9 cellular contexts compared by ENCODE assay signal in the genomic region with DNA sequence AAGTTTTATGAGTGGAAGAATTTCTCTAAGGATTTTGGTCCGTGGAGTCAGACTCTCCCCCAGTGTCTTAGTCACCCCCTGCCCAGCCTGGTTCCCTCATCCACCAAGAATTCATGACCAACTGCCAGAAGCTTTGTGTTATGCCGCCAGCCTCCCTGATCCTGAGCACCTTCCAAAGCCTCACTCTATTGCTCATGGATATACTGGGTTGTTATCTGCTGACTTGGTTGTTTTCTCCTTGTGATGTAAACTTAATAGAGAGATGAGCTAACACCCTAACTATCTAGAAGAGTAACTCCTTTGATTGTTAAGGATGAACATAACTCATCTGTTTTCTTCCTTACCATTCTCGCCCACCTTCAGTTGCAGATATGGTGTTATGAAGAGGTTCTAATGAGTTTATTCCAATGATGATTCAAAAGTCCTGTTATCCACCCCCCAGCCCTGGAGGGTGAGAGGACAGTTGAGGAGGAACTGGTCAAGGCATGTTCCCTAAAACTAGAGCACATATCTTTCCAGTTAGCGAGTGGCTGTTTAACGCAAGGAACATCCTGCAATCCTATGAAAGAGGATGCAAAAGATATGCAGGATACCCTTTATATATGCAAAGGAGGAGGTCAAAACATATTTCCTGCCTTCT. TPM values are rescaled to one million over a fixed set of nuclear protein-coding genes. Genes with fewer than 3 reads are reported as not detected.
DNase-seq lines count a peak whose midpoint lies in the region; ATAC-seq and TF ChIP-seq lines count a peak whose summit lies in the region.
"Had no signal": no experiment of that assay in that cellular context is flagged by ENCODE, and none has a peak within 500 bp of the region (broad histone marks: within the 10 kb centered on the region; RNA-seq: fewer than 3 reads in every experiment).

No MANE protein-coding gene starts in this region.

- no peaks in the 10 kb centered on the region for H3K9me3 ChIP-seq in DND-41 (ENCODE audit: insufficient read depth, low read length, severe bottlenecking)

- H3K9me3 Mint-ChIP-seq in dendritic cell treated with granulocyte-macrophage colony-stimulating factor and Interleukin-4, amounts not matched to agents 40 ng/mL and 50 ng/mL, for 4 days = no peaks in the 10 kb centered on the region

- H3K4me1 Mint-ChIP-seq in dendritic cell treated with granulocyte-macrophage colony-stimulating factor and Interleukin-4, amounts not matched to agents 40 ng/mL and 50 ng/mL, for 4 days (ENCODE audit: low read depth) = peaks cover 36% of the 10 kb centered on the region

- peaks cover 7% of the 10 kb centered on the region for H3K27me3 Mint-ChIP-seq in dendritic cell treated with granulocyte-macrophage colony-stimulating factor and Interleukin-4, amounts not matched to agents 40 ng/mL and 50 ng/mL, for 4 days

- DNase-seq in DND-41 (no peak), M059J (ENCODE audit: low read depth) (peak; percentile 86), omental fat pad (ENCODE audit: low spot score) (no peak), NOMO-1 treated with DMSO at 0.1 percent for 48 hours (lab: John Stamatoyannopoulos, UW; ENCODE audit: unreplicated experiment) (no peak), dorsolateral prefrontal cortex (no peak), NCI-H128 (lab: John Stamatoyannopoulos, UW; ENCODE audit: unreplicated experiment) (no peak)
- DNase-seq: retina had no signal

- ATAC-seq in DND-41 (ENCODE audit: insufficient read depth, low read depth) (no peak), omental fat pad (ENCODE audit: low FRiP score) (peak; percentile 82), GM18873 (IDR thresholded peaks at IDR 0.05; ENCODE audit: low FRiP score, unreplicated experiment) (no peak)

- TF ChIP-seq CTCF in DND-41 (IDR thresholded peaks at IDR 0.05; ENCODE audit: borderline replicate concordance, extremely low read depth, low read length, poor library complexity, severe bottlenecking) (no peak), omental fat pad (IDR thresholded peaks at IDR 0.05) (no peak), dorsolateral prefrontal cortex (IDR thresholded peaks at IDR 0.05 in 54 of 56, conservative IDR thresholded peaks at IDR 0.05 in 2 of 56; ENCODE audit: low read depth in 1 of 56, partially characterized antibody in 56 of 56) (no peak)

- H3K27me3 ChIP-seq in DND-41 (ENCODE audit: insufficient read depth, low read length, poor library complexity) = no peaks in the 10 kb centered on the region
- no peaks in the 10 kb centered on the region for H3K27me3 ChIP-seq in dorsolateral prefrontal cortex

- peaks cover 37% of the 10 kb centered on the region for H3K4me1 ChIP-seq in DND-41 (ENCODE audit: insufficient read depth, low read length)

- H3K27ac Mint-ChIP-seq in dendritic cell treated with granulocyte-macrophage colony-stimulating factor and Interleukin-4, amounts not matched to agents 40 ng/mL and 50 ng/mL, for 4 days = peak overlapping the region; percentile 99

- peaks cover 6% of the 10 kb centered on the region for H3K36me3 ChIP-seq in DND-41 (ENCODE audit: insufficient read depth, low read length)

- intact Hi-C loops in dendritic cell treated with granulocyte-macrophage colony-stimulating factor and Interleukin-4, amounts not matched to agents 40 ng/mL and 50 ng/mL, for 4 days (cut with micrococcal nuclease) = no loop called here
- intact Hi-C loops in dorsolateral prefrontal cortex (cut with DNase I) = no loop called here

- peaks cover 32% of the 10 kb centered on the region for H3K79me2 ChIP-seq in DND-41 (ENCODE audit: insufficient read depth, low read length)

- H2AFZ ChIP-seq in DND-41 (ENCODE audit: low read depth, low read length) = peak overlapping the region; percentile 94

- H3K27ac ChIP-seq in DND-41 (ENCODE audit: low read length) (no peak overlapping the region), dorsolateral prefrontal cortex (peak overlapping the region in 4 of 59 donors; percentile 90 to 97 (median 92))

- H3K4me2 ChIP-seq in DND-41 (ENCODE audit: insufficient read depth, low read length) = peak overlapping the region; percentile 93

- peaks cover 28% of the 10 kb centered on the region for H3K36me3 Mint-ChIP-seq in dendritic cell treated with granulocyte-macrophage colony-stimulating factor and Interleukin-4, amounts not matched to agents 40 ng/mL and 50 ng/mL, for 4 days (ENCODE audit: low read depth)

- H3K9ac ChIP-seq in DND-41 (ENCODE audit: low read depth, low read length) = peak overlapping the region; percentile 66; the same call in 1 of the 2 replicates

- H4K20me1 ChIP-seq in DND-41 (ENCODE audit: insufficient read depth, low read length) = peaks cover 14% of the 10 kb centered on the region

- peak overlapping the region in 1 of 2 experiments; percentile 67; a peak in 2 of 4 replicates for H3K4me3 ChIP-seq in DND-41 (ENCODE audit: low read depth in 1 of 2, low read length in 2 of 2)
- peak overlapping the region in 7 of 59 donors; percentile 87 to 100 (median 98) for H3K4me3 ChIP-seq in dorsolateral prefrontal cortex

- peak overlapping the region; percentile 14 for H3K4me3 Mint-ChIP-seq in dendritic cell treated with granulocyte-macrophage colony-stimulating factor and Interleukin-4, amounts not matched to agents 40 ng/mL and 50 ng/mL, for 4 days

RNA-seq across cellular contexts. Expression of gene PSMD3, which starts 1.5 kb away (rescaled TPM):
- 138 and 170 TPM in 2 replicates for total RNA-seq in M059J (2014; rRNA removed; shearing (Covaris generic))
- 10 to 100 TPM; 75.3 to 98.0 (median 79.4) TPM for total RNA-seq in omental fat pad
- 100 to 1,000 TPM in 50 of 120 experiments, 10 to 100 TPM in 70; 70.5 to 136 (median 98.5) TPM for total RNA-seq in dorsolateral prefrontal cortex

RNA-seq across cellular contexts. Expression of gene GSDMA, which starts 16.3 kb away (rescaled TPM):
- not detected in 2 replicates for total RNA-seq in M059J (2014; rRNA removed; shearing (Covaris generic))
- total RNA-seq in omental fat pad (1 to 10 TPM in 1 of 4 donors, under 1 TPM in 2, not detected in 1; 0.65 to 1.1 (median 0.72) TPM), dorsolateral prefrontal cortex (1 to 10 TPM in 1 of 120 experiments, under 1 TPM in 5, not detected in 114; 0.22 to 1.3 (median 0.35) TPM)

RNA-seq across cellular contexts. Expression of gene CSF3, which starts 36.1 kb away (rescaled TPM):
- not detected in 2 replicates for total RNA-seq in M059J (2014; rRNA removed; shearing (Covaris generic))
- total RNA-seq in omental fat pad = 10 to 100 TPM in 2 of 4 donors, not detected in 2; 51.8 to 75.2 TPM
- total RNA-seq in dorsolateral prefrontal cortex = 100 to 1,000 TPM in 1 of 120 experiments, 10 to 100 TPM in 8, 1 to 10 TPM in 30, under 1 TPM in 25, not detected in 56; 0.30 to 105 (median 1.8) TPM

RNA-seq across cellular contexts. Expression of gene LRRC3C, which starts 51.6 kb away (rescaled TPM):
- not detected in 2 replicates for total RNA-seq in M059J (2014; rRNA removed; shearing (Covaris generic))
- not detected for total RNA-seq in omental fat pad
- under 1 TPM in 6 of 120 experiments, not detected in 114; 0.47 to 1.00 (median 0.60) TPM for total RNA-seq in dorsolateral prefrontal cortex

RNA-seq across cellular contexts. Expression of gene ORMDL3, which starts 51.7 kb away (rescaled TPM):
- 28.9 and 42.7 TPM in 2 replicates for total RNA-seq in M059J (2014; rRNA removed; shearing (Covaris generic))
- 100 to 1,000 TPM in 2 of 4 donors, 10 to 100 TPM in 2; 78.5 to 338 (median 163) TPM for total RNA-seq in omental fat pad
- 10 to 100 TPM; 42.7 to 90.1 (median 58.8) TPM for total RNA-seq in dorsolateral prefrontal cortex
